1 cellular context compared by ENCODE assay signal in genomic region chr3:114596147-114596546, GRCh38.
TF ChIP-seq lines count a peak whose summit lies in the region.

No MANE protein-coding gene starts in this region.

TF ChIP-seq in A549, 52 proteins besides CTCF, POLR2A, EP300 and RAD21 (continued from another document):
- no peak for TF ChIP-seq E2F6 (IDR thresholded peaks at IDR 0.05; ENCODE audit: borderline replicate concordance, low read depth)
- no peak for TF ChIP-seq TFCP2L1 (CRISPR knock-in tag; IDR thresholded peaks at IDR 0.05)
- TF ChIP-seq USF2 (IDR thresholded peaks at IDR 0.05) = no peak
- no peak for TF ChIP-seq ZNF302 (CRISPR knock-in tag; IDR thresholded peaks at IDR 0.05)
- TF ChIP-seq JUNB (IDR thresholded peaks at IDR 0.05) = no peak
- no peak for TF ChIP-seq RNF2 (IDR thresholded peaks at IDR 0.05; ENCODE audit: borderline replicate concordance, low read depth)
- TF ChIP-seq CHD4 (IDR thresholded peaks at IDR 0.05; ENCODE audit: borderline replicate concordance) = no peak
